Comparison of ENCODE assay signal across 9 cellular contexts in genomic region chr5:119318256-119318914, GRCh38. TPM values are rescaled to one million over a fixed set of nuclear protein-coding genes. Genes with fewer than 3 reads are reported as not detected.
DNase-seq lines count a peak whose midpoint lies in the region; ATAC-seq and TF ChIP-seq lines count a peak whose summit lies in the region.
"Had no signal": no experiment of that assay in that cellular context is flagged by ENCODE, and none has a peak within 500 bp of the region (broad histone marks: within the 10 kb centered on the region; RNA-seq: fewer than 3 reads in every experiment).

No MANE protein-coding gene starts in this region.

- no peak overlapping the region; the same call in 1 of the 2 replicates for H3K4me2 ChIP-seq in OCI-LY1 (ENCODE audit: low read length)

- no peaks in the 10 kb centered on the region for H3K9me3 ChIP-seq in OCI-LY1 (ENCODE audit: low read length)

- TF ChIP-seq CTCF in OCI-LY1 (IDR thresholded peaks at IDR 0.05; ENCODE audit: low read length): no peak
- no peak for TF ChIP-seq CTCF in foreskin keratinocyte (conservative IDR thresholded peaks at IDR 0.05)

- H3K27ac ChIP-seq in OCI-LY1 (ENCODE audit: low read depth, low read length, poor library complexity, severe bottlenecking) (peak overlapping the region; percentile 43), foreskin keratinocyte (peak overlapping the region; percentile 39)

- no peaks in the 10 kb centered on the region for H4K20me1 ChIP-seq in OCI-LY1 (ENCODE audit: insufficient read depth, low read length)

- H3K36me3 ChIP-seq in OCI-LY1 (ENCODE audit: insufficient read depth, low read length): no peaks in the 10 kb centered on the region

- no peak overlapping the region for H3K4me3 ChIP-seq in OCI-LY1 (ENCODE audit: low read depth, low read length, poor library complexity, severe bottlenecking)

- no peaks in the 10 kb centered on the region for H3F3A ChIP-seq in OCI-LY1 (ENCODE audit: insufficient read depth, low read length)

- peaks cover 99% of the 10 kb centered on the region for H3K4me1 ChIP-seq in OCI-LY1 (ENCODE audit: insufficient read depth, low read length, severe bottlenecking)
- H3K4me1 ChIP-seq in foreskin keratinocyte: peaks cover 13% of the 10 kb centered on the region

- peaks cover 26% of the 10 kb centered on the region for H3K79me2 ChIP-seq in OCI-LY1 (ENCODE audit: insufficient read depth, low read length)

- DNase-seq in foreskin keratinocyte (no peak), globus pallidus (ENCODE audit: low spot score) (no peak), SW 1271 (lab: John Stamatoyannopoulos, UW) (no peak), amniotic stem cell (lab: John Stamatoyannopoulos, UW) (no peak), erythroblast (lab: John Stamatoyannopoulos, UW) (no peak)
- DNase-seq: NCI-H1417 treated with DMSO at 0.1 percent for 48 hours had no signal

- peak; percentile 37 for ATAC-seq in GM18498 (IDR thresholded peaks at IDR 0.05; ENCODE audit: unreplicated experiment)
- peak; percentile 29 for ATAC-seq in GM21447 (IDR thresholded peaks at IDR 0.05; ENCODE audit: unreplicated experiment)
- ATAC-seq in foreskin keratinocyte: peak; percentile 18

- TF ChIP-seq POLR2A in erythroblast (IDR thresholded peaks at IDR 0.05; ENCODE audit: low read length): no peak

- H3K9me2 ChIP-seq in OCI-LY1 (ENCODE audit: low read depth, low read length): no peaks in the 10 kb centered on the region

- H2AFZ ChIP-seq in OCI-LY1 (ENCODE audit: low read length): no peak overlapping the region

- H3K9ac ChIP-seq in OCI-LY1 (ENCODE audit: low read length): no peak overlapping the region

- H3K27me3 ChIP-seq in OCI-LY1 (ENCODE audit: insufficient read depth, low read length): no peaks in the 10 kb centered on the region
- H3K27me3 ChIP-seq in foreskin keratinocyte: no peaks in the 10 kb centered on the region

RNA-seq across cellular contexts. Expression of gene TNFAIP8, which starts 37.4 kb away (rescaled TPM):
- total RNA-seq in foreskin keratinocyte: 17.1 and 19.4 TPM in 2 replicates
- polyA plus RNA-seq in foreskin keratinocyte: 7.6 and 8.2 TPM in 2 replicates
